In the genomic region with DNA sequence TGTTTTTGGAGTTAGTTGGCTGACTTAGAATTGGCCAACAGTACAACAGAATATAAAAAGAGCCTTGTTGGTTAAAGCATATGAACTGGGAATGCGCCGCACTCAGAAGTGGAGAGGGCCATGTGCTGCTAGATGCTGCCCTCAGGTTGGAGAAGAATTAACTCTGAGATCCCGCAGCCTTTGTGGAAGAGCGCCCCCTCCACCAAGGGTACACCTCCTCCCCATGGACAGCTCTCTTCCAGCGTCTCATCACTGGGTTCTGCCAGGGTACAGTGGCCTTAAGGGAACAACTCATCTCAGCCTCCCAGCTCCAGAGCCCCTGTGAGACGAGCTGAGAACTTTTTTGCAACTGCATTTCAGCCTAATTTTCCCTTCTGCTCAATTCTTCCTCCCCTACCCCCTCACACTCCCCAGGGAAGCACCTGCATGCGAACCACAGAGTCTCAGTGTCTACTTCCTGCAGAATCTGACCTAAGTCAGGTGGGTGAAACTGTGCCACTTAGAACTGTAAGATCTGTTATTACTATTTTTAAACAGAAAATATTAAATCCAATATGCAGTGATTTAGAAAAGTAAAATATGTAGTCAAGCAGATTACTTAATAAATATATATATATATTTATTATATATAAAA, we compare ENCODE assay signal across 18 cellular contexts.
"Had no signal": no experiment of that assay in that cellular context is flagged by ENCODE, and none has a peak within 500 bp of the region (broad histone marks: within the 10 kb centered on the region; RNA-seq: fewer than 3 reads in every experiment).

No MANE protein-coding gene starts in this region.

- DNase-seq: activated CD4-positive, alpha-beta T cell treated with anti-CD3 and anti-CD28 coated beads, Interleukin-2, amount 10 ng/mL, durations not matched to agents 7 days and 5 days; activated CD8-positive, alpha-beta T cell treated with anti-CD3 and anti-CD28 coated beads, Interleukin-2, amount 10 ng/mL, durations not matched to agents 7 days and 5 days; activated naive CD4-positive, alpha-beta T cell treated with anti-CD3 and anti-CD28 coated beads, Interleukin-2, amount 50 U/mL, for 16 hours; activated T-cell treated with anti-CD3 and anti-CD28 coated beads, Interleukin-2, amount 50 U/mL, for 24 hours; gastrocnemius medialis; heart left ventricle; mesenchymal stem cell; naive thymus-derived CD8-positive, alpha-beta T cell; ovary; stimulated activated CD4-positive, alpha-beta T cell treated with anti-CD3 and anti-CD28 coated beads, Interleukin-4, amount 100 ng/mL, for 1 hour; stomach; T1000 had no signal

- H3K9me3 ChIP-seq: gastrocnemius medialis, ovary had no signal

- H3K27ac ChIP-seq: breast epithelium, coronary artery, gastrocnemius medialis, heart left ventricle, ovary, stomach had no signal

- H3K27me3 Mint-ChIP-seq: activated CD4-positive, alpha-beta T cell treated with anti-CD3 and anti-CD28 coated beads, Interleukin-2, amount 10 ng/mL, durations not matched to agents 7 days and 5 days; activated T-cell treated with anti-CD3 and anti-CD28 coated beads, Interleukin-2, amount 50 U/mL, for 24 hours; naive thymus-derived CD8-positive, alpha-beta T cell; type B pancreatic cell had no signal

- H3K36me3 ChIP-seq: breast epithelium, gastrocnemius medialis, heart left ventricle, ovary, stomach had no signal

- H3K4me3 Mint-ChIP-seq: activated CD4-positive, alpha-beta T cell treated with anti-CD3 and anti-CD28 coated beads, Interleukin-2, amount 10 ng/mL, durations not matched to agents 7 days and 5 days; activated CD8-positive, alpha-beta T cell treated with anti-CD3 and anti-CD28 coated beads, Interleukin-2, amount 10 ng/mL, durations not matched to agents 7 days and 5 days; activated T-cell treated with anti-CD3 and anti-CD28 coated beads, Interleukin-2, amount 50 U/mL, for 24 hours; naive thymus-derived CD8-positive, alpha-beta T cell; type B pancreatic cell had no signal

- H3K36me3 Mint-ChIP-seq: type B pancreatic cell had no signal

- H3K4me1 Mint-ChIP-seq: activated CD4-positive, alpha-beta T cell treated with anti-CD3 and anti-CD28 coated beads, Interleukin-2, amount 10 ng/mL, durations not matched to agents 7 days and 5 days; naive thymus-derived CD8-positive, alpha-beta T cell had no signal

- H3K4me2 ChIP-seq: smooth muscle cell had no signal

- H3K27me3 ChIP-seq: breast epithelium, gastrocnemius medialis, heart left ventricle, ovary, stomach had no signal

- H3K27ac Mint-ChIP-seq: activated CD4-positive, alpha-beta T cell treated with anti-CD3 and anti-CD28 coated beads, Interleukin-2, amount 10 ng/mL, durations not matched to agents 7 days and 5 days; activated CD8-positive, alpha-beta T cell treated with anti-CD3 and anti-CD28 coated beads, Interleukin-2, amount 10 ng/mL, durations not matched to agents 7 days and 5 days; activated T-cell treated with anti-CD3 and anti-CD28 coated beads, Interleukin-2, amount 50 U/mL, for 24 hours; naive thymus-derived CD8-positive, alpha-beta T cell; type B pancreatic cell had no signal

- H3K4me3 ChIP-seq: breast epithelium, coronary artery, gastrocnemius medialis, heart left ventricle, ovary, smooth muscle cell, stomach had no signal

- H3K4me1 ChIP-seq: breast epithelium, gastrocnemius medialis, heart left ventricle, stomach had no signal

- ATAC-seq: activated CD8-positive, alpha-beta T cell treated with anti-CD3 and anti-CD28 coated beads, Interleukin-2, amount 10 ng/mL, durations not matched to agents 7 days and 5 days; esophagus mucosa; gastrocnemius medialis; heart left ventricle; naive thymus-derived CD8-positive, alpha-beta T cell; sciatic nerve had no signal
